8 cellular contexts compared by ENCODE assay signal in genomic region chr9:83622814-83623633, GRCh38. TPM values are rescaled to one million over a fixed set of nuclear protein-coding genes. Genes with fewer than 3 reads are reported as not detected.
DNase-seq lines count a peak whose midpoint lies in the region; ATAC-seq and TF ChIP-seq lines count a peak whose summit lies in the region.

Gene IDNK, plus strand, starts transcription at chr9:83623143. Its CDS starts 29 bp downstream, at chr9:83623172.

- peak in 1 of 2 donors; percentile 10 for TF ChIP-seq CTCF in right atrium auricular region (IDR thresholded peaks at IDR 0.05)

- DNase-seq in GM04504 (ENCODE audit: low read depth) (peak; percentile 31), GM23248 (peak; percentile 82), Karpas-422 (peak; percentile 88), T-cell (peak; percentile 7 to 66 (median 50)), amniotic stem cell (lab: John Stamatoyannopoulos, UW) (peak; percentile 23), right atrium auricular region (ENCODE audit: low spot score) (no peak), cortex of kidney (lab: John Stamatoyannopoulos, UW) (no peak)

- H3K9ac ChIP-seq in GM23248 (peak within 1 kb of the TSS; percentile 85), Karpas-422 (ENCODE audit: low read length) (peak within 1 kb of the TSS; percentile 88), rectal smooth muscle tissue (ENCODE audit: low read length) (peak within 1 kb of the TSS; percentile 52)

- no peaks in the 10 kb centered on the region for H3K27me3 Mint-ChIP-seq in T-cell

- H3K4me2 ChIP-seq in GM23248 (ENCODE audit: unreplicated experiment) (peak within 1 kb of the TSS; percentile 88), Karpas-422 (ENCODE audit: low read depth, low read length, poor library complexity, severe bottlenecking) (peak within 1 kb of the TSS; percentile 87)

- in situ Hi-C loops in GM23248 (cut with MboI) = no loop called here

- H3K4me3 ChIP-seq in GM23248 = peak within 1 kb of the TSS; percentile 83
- peak within 1 kb of the TSS; percentile 82 for H3K4me3 ChIP-seq in Karpas-422 (ENCODE audit: low read length)
- H3K4me3 ChIP-seq in right atrium auricular region = peak within 1 kb of the TSS; percentile 74 to 82
- H3K4me3 ChIP-seq in rectal smooth muscle tissue (ENCODE audit: low read length) = peak within 1 kb of the TSS; percentile 84

- peaks cover 31 to 39% (median 39%) of the 10 kb centered on the region in 3 donors for H3K4me1 Mint-ChIP-seq in T-cell

- H3K36me3 ChIP-seq in GM23248 (ENCODE audit: low read depth) = no peaks in the 10 kb centered on the region
- no peaks in the 10 kb centered on the region for H3K36me3 ChIP-seq in Karpas-422 (ENCODE audit: insufficient read depth, low read length)
- H3K36me3 ChIP-seq in right atrium auricular region = no peaks in the 10 kb centered on the region
- no peaks in the 10 kb centered on the region for H3K36me3 ChIP-seq in rectal smooth muscle tissue (ENCODE audit: control insufficient read depth, insufficient read depth, low read length)

- H3K79me2 ChIP-seq in GM23248 (ENCODE audit: insufficient read depth) (no peaks in the 10 kb centered on the region), Karpas-422 (ENCODE audit: low read length) (peaks cover 20% of the 10 kb centered on the region)

- peak within 1 kb of the TSS; percentile 96 for H3K27ac Mint-ChIP-seq in T-cell

- POLR2A ChIA-PET in T-cell (lab: Charles Lee) = interaction anchor here in 1 of 2 donors (0.9 to 1.8 kb wide), 2 partner anchors 62 to 85 kb away, joined by 4 to 5 read pairs; partner anchors contain the start of gene UBQLN1

- peak within 1 kb of the TSS; percentile 96 for H2AFZ ChIP-seq in GM23248
- H2AFZ ChIP-seq in Karpas-422 (ENCODE audit: low read length) = peak within 1 kb of the TSS; percentile 32

- H3K27ac ChIP-seq in GM23248 = peak within 1 kb of the TSS; percentile 40
- peak within 1 kb of the TSS; percentile 67 for H3K27ac ChIP-seq in Karpas-422 (ENCODE audit: low read length)
- peak within 1 kb of the TSS; percentile 84 for H3K27ac ChIP-seq in right atrium auricular region
- H3K27ac ChIP-seq in rectal smooth muscle tissue (ENCODE audit: low read depth, low read length) = peak within 1 kb of the TSS; percentile 81

- CTCF ChIA-PET in T-cell (lab: Charles Lee) = interaction anchor here (0.6 to 1.5 kb wide), 2 partner anchors 26 kb away, joined by 4 to 6 read pairs; no protein-coding TSS in a partner anchor

- no peaks in the 10 kb centered on the region for H3K27me3 ChIP-seq in GM23248 (replicated peaks; ENCODE audit: insufficient read depth)
- no peaks in the 10 kb centered on the region for H3K27me3 ChIP-seq in Karpas-422 (ENCODE audit: low read length)
- no peaks in the 10 kb centered on the region for H3K27me3 ChIP-seq in right atrium auricular region
- H3K27me3 ChIP-seq in rectal smooth muscle tissue (ENCODE audit: control insufficient read depth, insufficient read depth, low read length) = no peaks in the 10 kb centered on the region

- no peaks in the 10 kb centered on the region for H3K36me3 Mint-ChIP-seq in T-cell

- H3K9me2 ChIP-seq in GM23248 (ENCODE audit: insufficient read depth) (no peaks in the 10 kb centered on the region), Karpas-422 (replicated peaks; ENCODE audit: insufficient read depth, low read length) (no peaks in the 10 kb centered on the region)

- peak; percentile 90 to 94 (median 92) for ATAC-seq in T-cell (replicated peaks in 1 of 4)

- H3K4me3 Mint-ChIP-seq in T-cell = peak within 1 kb of the TSS; percentile 89 to 95 (median 91)

- H3K9me3 Mint-ChIP-seq in T-cell = no peaks in the 10 kb centered on the region

- 0 out of 2 replicates have a peak, but pooled peaks cover 4% of the 10 kb centered on the region for H3F3A ChIP-seq in GM23248 (ENCODE audit: insufficient read depth)

- H3K9me3 ChIP-seq in GM23248 (ENCODE audit: low read depth) (no peaks in the 10 kb centered on the region), Karpas-422 (ENCODE audit: low read length) (no peaks in the 10 kb centered on the region), right atrium auricular region (no peaks in the 10 kb centered on the region)

- 1% methylated on average over 41 to 55 of the region's 89 CpGs for WGBS in GM23248 (ENCODE audit: low coverage in 1 of 2, low lambda C conversion rate in 2 of 2, missing lambda C conversion rate in 2 of 2), 2 experiments

- H3K4me1 ChIP-seq in GM23248 (ENCODE audit: insufficient read depth) = 0 out of 2 replicates have a peak, but pooled peaks cover 4% of the 10 kb centered on the region
- peaks cover 32% of the 10 kb centered on the region for H3K4me1 ChIP-seq in Karpas-422 (ENCODE audit: low read length)
- H3K4me1 ChIP-seq in right atrium auricular region = peaks cover 0 to 15% of the 10 kb centered on the region in 2 donors
- H3K4me1 ChIP-seq in rectal smooth muscle tissue (ENCODE audit: control insufficient read depth, insufficient read depth, low read length) = peaks cover 3% of the 10 kb centered on the region

- H4K20me1 ChIP-seq in GM23248 (ENCODE audit: insufficient read depth) = no peaks in the 10 kb centered on the region
- H4K20me1 ChIP-seq in Karpas-422 (ENCODE audit: insufficient read depth, low read depth, low read length) = no peaks in the 10 kb centered on the region

RNA-seq across cellular contexts. Expression of gene IDNK, which starts in this region (rescaled TPM):
- 1.0 and 1.6 TPM in 2 replicates for total RNA-seq in GM23248 (2014; rRNA removed; shearing (Covaris generic))
- 4.8 and 5.9 TPM in 2 replicates for polyA plus RNA-seq in GM23248 (2016; fragmentation: Nextera tagmentation; extraction: Ambion mirVana)
- 14.3 and 18.8 TPM in 2 replicates for total RNA-seq in Karpas-422 (2014; rRNA removed; shearing (Covaris generic); ENCODE audit: low replicate concordance)
- total RNA-seq in T-cell = 10 to 100 TPM in 2 of 5 donors, 1 to 10 TPM in 3; 7.0 to 13.5 (median 9.2) TPM
- 1 to 10 TPM; 2.8 to 3.9 TPM for total RNA-seq in right atrium auricular region

Comparison
In these comparisons a context has a peak if more than half of its experiments do, and no peak if none do; other contexts are left out.
1. DNase-seq: peak in GM04504 (single experiment), GM23248 (single experiment), Karpas-422 (single experiment), T-cell (34 of 34) and amniotic stem cell (single experiment); none in right atrium auricular region (single experiment) and cortex of kidney (single experiment).
2. Peak in every context shown above with its lines, with median percentiles within 50 percentile points of each other: H3K27ac ChIP-seq, H3K4me3 ChIP-seq and H3K9ac ChIP-seq.